ENCODE assay signal across 11 cellular contexts in the genomic region with DNA sequence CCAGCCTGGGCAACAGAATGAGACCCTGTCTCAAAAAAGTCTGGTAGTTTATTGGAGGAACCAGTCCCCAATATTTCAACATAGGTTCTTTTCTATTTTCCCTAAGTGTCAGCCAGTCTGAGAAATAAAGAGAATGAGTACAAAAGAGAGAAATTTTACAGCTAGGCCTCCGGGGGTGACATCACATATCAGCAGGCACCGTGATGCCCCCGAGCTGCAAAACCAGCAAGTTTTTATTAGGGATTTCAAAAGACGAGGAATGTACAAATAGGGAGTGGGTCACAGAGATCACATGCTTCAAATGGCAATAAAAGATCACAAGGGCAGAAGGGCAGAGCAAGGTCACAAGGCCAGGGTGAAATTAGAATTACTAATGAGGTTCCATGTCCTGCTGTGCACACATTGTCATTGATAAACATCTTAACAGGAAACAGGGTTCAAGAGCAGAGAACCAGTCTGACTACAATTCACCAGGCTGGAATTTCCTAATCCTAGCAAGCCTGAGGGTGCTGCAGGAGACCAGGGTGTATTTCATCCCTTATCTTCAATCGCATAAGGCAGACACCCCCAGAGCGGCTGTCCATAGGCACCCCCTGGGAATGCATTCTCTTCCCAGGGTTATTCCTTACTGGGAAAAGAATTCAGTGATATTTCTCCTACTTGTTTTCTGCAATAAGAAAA. TPM values are rescaled to one million over a fixed set of nuclear protein-coding genes. Genes with fewer than 3 reads are reported as not detected.
"Had no signal": no experiment of that assay in that cellular context is flagged by ENCODE, and none has a peak within 500 bp of the region (broad histone marks: within the 10 kb centered on the region; RNA-seq: fewer than 3 reads in every experiment).

No MANE protein-coding gene starts in this region.

RNA-seq across cellular contexts. Expression of a gene that starts 5.1 kb away (rescaled TPM):
- total RNA-seq: activated CD4-positive, alpha-beta T cell treated with anti-CD3 and anti-CD28 coated beads, Interleukin-2, amount 10 ng/mL, durations not matched to agents 24 days and 14 days; activated CD8-positive, alpha-beta memory T cell treated with anti-CD3 and anti-CD28 coated beads for 36 hours; activated CD8-positive, alpha-beta T cell treated with anti-CD3 and anti-CD28 coated beads for 36 hours; activated T-helper 2 cell treated with anti-CD3 and anti-CD28 coated beads, Interferon-gamma antibody, Interleukin-2, Interleukin-4, amounts not matched to agents 10 μg/mL and 5 μg/mL and 100 μg/mL, durations not matched to agents 14 hours and 24 hours and 36 hours; cardiac muscle cell; MCF 10A; T-helper 1 cell treated with Interleukin-12 subunit alpha and Interleukin-12 subunit beta and Interleukin-4 antibody, amounts not matched to agents 30 ng/mL and 1 ng/mL, for 36 hours; T-helper 2 cell treated with Interferon-gamma antibody and Interleukin-4, amounts not matched to agents 100 ng/mL and 5 ng/mL, for 36 hours had no signal
- polyA plus RNA-seq: cardiac muscle cell had no signal

RNA-seq across cellular contexts. Expression of a gene that starts 41.5 kb away (rescaled TPM):
- total RNA-seq: activated CD4-positive, alpha-beta T cell treated with anti-CD3 and anti-CD28 coated beads, Interleukin-2, amount 10 ng/mL, durations not matched to agents 24 days and 14 days; activated CD8-positive, alpha-beta memory T cell treated with anti-CD3 and anti-CD28 coated beads for 36 hours; activated CD8-positive, alpha-beta T cell treated with anti-CD3 and anti-CD28 coated beads for 36 hours; activated naive CD8-positive, alpha-beta T cell treated with anti-CD3 and anti-CD28 coated beads, Interleukin-2, amount 10 ng/mL, durations not matched to agents 7 days and 5 days; activated T-helper 2 cell treated with anti-CD3 and anti-CD28 coated beads, Interferon-gamma antibody, Interleukin-2, Interleukin-4, amounts not matched to agents 10 μg/mL and 5 μg/mL and 100 μg/mL, durations not matched to agents 14 hours and 24 hours and 36 hours; ascending aorta; cardiac muscle cell; MCF 10A; Right ventricle myocardium superior; T-helper 1 cell treated with Interleukin-12 subunit alpha and Interleukin-12 subunit beta and Interleukin-4 antibody, amounts not matched to agents 30 ng/mL and 1 ng/mL, for 36 hours; T-helper 2 cell treated with Interferon-gamma antibody and Interleukin-4, amounts not matched to agents 100 ng/mL and 5 ng/mL, for 36 hours had no signal
- polyA plus RNA-seq: cardiac muscle cell had no signal

RNA-seq across cellular contexts. Expression of a gene that starts 42.6 kb away (rescaled TPM):
- total RNA-seq: activated CD4-positive, alpha-beta T cell treated with anti-CD3 and anti-CD28 coated beads, Interleukin-2, amount 10 ng/mL, durations not matched to agents 24 days and 14 days; activated CD8-positive, alpha-beta memory T cell treated with anti-CD3 and anti-CD28 coated beads for 36 hours; activated CD8-positive, alpha-beta T cell treated with anti-CD3 and anti-CD28 coated beads for 36 hours; activated naive CD8-positive, alpha-beta T cell treated with anti-CD3 and anti-CD28 coated beads, Interleukin-2, amount 10 ng/mL, durations not matched to agents 7 days and 5 days; activated T-helper 2 cell treated with anti-CD3 and anti-CD28 coated beads, Interferon-gamma antibody, Interleukin-2, Interleukin-4, amounts not matched to agents 10 μg/mL and 5 μg/mL and 100 μg/mL, durations not matched to agents 14 hours and 24 hours and 36 hours; cardiac muscle cell; MCF 10A; T-helper 1 cell treated with Interleukin-12 subunit alpha and Interleukin-12 subunit beta and Interleukin-4 antibody, amounts not matched to agents 30 ng/mL and 1 ng/mL, for 36 hours; T-helper 2 cell treated with Interferon-gamma antibody and Interleukin-4, amounts not matched to agents 100 ng/mL and 5 ng/mL, for 36 hours had no signal
- polyA plus RNA-seq: cardiac muscle cell had no signal
